In the genomic region with DNA sequence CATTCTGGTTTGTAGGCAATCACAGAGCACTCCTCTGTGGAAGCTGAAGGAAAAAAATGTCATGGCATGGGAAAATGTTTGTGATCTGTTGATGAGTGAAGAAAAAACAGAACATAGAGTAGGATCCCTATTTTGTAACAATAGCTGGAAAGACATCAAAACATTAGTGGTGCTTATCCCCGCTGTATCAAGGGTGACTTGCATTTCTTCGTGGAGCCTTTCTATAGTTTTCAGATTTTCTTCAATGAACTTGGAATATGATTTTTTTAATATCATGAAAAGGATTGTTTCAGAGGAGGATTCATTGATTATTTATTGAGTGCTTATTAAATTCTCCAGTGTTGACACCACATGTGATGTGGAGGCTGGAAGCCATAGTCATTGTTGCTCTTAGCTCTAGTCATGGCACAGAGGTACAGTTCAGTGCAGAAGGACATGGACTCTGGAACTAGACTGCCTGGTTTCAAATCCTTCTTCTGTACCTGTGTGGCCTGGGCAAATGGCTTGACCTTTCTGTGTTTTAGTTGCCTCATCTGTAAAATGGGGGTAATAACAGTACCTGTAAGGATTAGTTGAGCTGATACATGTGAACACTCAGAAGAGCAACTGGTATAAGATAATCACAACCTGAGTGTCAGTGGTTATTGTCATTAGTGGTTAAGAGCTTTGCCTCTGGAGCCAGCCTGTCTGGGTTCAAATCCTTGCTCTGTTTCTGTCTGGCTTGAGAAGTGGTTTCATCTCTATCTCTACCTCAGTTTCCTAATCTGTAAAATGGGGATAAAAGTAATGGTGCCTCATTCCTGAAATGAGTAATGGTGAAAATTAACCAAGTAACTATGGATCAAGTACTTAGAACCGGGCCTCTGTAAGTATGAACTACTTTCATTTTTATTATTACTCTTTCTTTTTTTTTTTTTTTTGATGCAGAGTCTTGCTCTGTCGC, we compare ENCODE assay signal across 24 cellular contexts. TPM values are rescaled to one million over a fixed set of nuclear protein-coding genes. Genes with fewer than 3 reads are reported as not detected.
DNase-seq lines count a peak whose midpoint lies in the region; ATAC-seq and TF ChIP-seq lines count a peak whose summit lies in the region.
"Had no signal": no experiment of that assay in that cellular context is flagged by ENCODE, and none has a peak within 500 bp of the region (broad histone marks: within the 10 kb centered on the region; RNA-seq: fewer than 3 reads in every experiment).

No MANE protein-coding gene starts in this region.

- H3K36me3 ChIP-seq in BLaER1 (no peaks in the 10 kb centered on the region), DOHH2 (ENCODE audit: control insufficient read depth, low read length) (no peaks in the 10 kb centered on the region), SU-DHL-6 (ENCODE audit: low read length) (no peaks in the 10 kb centered on the region), smooth muscle cell (ENCODE audit: low read depth) (no peaks in the 10 kb centered on the region)
- H3K36me3 ChIP-seq: esophagus muscularis mucosa had no signal

- peaks cover 26% of the 10 kb centered on the region for H3K4me1 Mint-ChIP-seq in glutamatergic neuron (ENCODE audit: low read depth, unreplicated experiment)
- H3K4me1 Mint-ChIP-seq in T-helper 2 cell treated with Interferon-gamma antibody and Interleukin-4, amounts not matched to agents 5 μg/mL and 100 μg/mL, for 36 hours (ENCODE audit: low read depth): peaks cover 9% of the 10 kb centered on the region
- H3K4me1 Mint-ChIP-seq: central memory CD8-positive, alpha-beta T cell had no signal

- WGBS in smooth muscle cell (ENCODE audit: low lambda C conversion rate): 92% methylated on average over 4 of the region's 4 CpGs

- DNase-seq in fibroblast of gingiva (ENCODE audit: low read depth) (peak; percentile 28), glutamatergic neuron (no peak), smooth muscle cell (lab: John Stamatoyannopoulos, UW; ENCODE audit: unreplicated experiment) (no peak)
- no peak for DNase-seq in T-helper 2 cell treated with Interferon-gamma antibody and Interleukin-4, amounts not matched to agents 5 μg/mL and 100 μg/mL, for 36 hours (ENCODE audit: low spot score)
- DNase-seq: activated CD4-positive, alpha-beta T cell treated with anti-CD3 and anti-CD28 coated beads, Interleukin-2, amount 50 U/mL, for 1 hour; activated naive CD4-positive, alpha-beta T cell; activated T-cell treated with anti-CD3 and anti-CD28 coated beads, Interleukin-2, amount 50 U/mL, for 48 hours; Calu3; dermis blood vessel endothelial cell; DND-41; H9; kidney; SHP77 treated with DMSO at 0.1 percent for 48 hours; stimulated activated naive B cell treated with anti-CD40 and anti-IgM and Interleukin-4, amounts not matched to agents 10 μg/mL and 1 μg/mL and 100 μg/mL, for 72 hours had no signal

- no peak overlapping the region for H3K4me3 ChIP-seq in BLaER1
- H3K4me3 ChIP-seq in DOHH2 (ENCODE audit: low read length): peak overlapping the region; percentile 37
- no peak overlapping the region for H3K4me3 ChIP-seq in SU-DHL-6 (ENCODE audit: insufficient read depth, low read length, poor library complexity, severe bottlenecking)
- H3K4me3 ChIP-seq in smooth muscle cell: no peak overlapping the region
- H3K4me3 ChIP-seq: esophagus muscularis mucosa had no signal

- no peak for ATAC-seq in GM18867 (IDR thresholded peaks at IDR 0.05; ENCODE audit: unreplicated experiment)

- peak overlapping the region; percentile 88 for H3K4me2 ChIP-seq in BLaER1
- peak overlapping the region; percentile 80 for H3K4me2 ChIP-seq in DOHH2 (ENCODE audit: low read length)
- H3K4me2 ChIP-seq in SU-DHL-6 (ENCODE audit: low read depth, low read length, poor library complexity, severe bottlenecking): peak overlapping the region; percentile 30
- H3K4me2 ChIP-seq in smooth muscle cell: no peak overlapping the region

- no peaks in the 10 kb centered on the region for H3K79me2 ChIP-seq in DOHH2 (ENCODE audit: control insufficient read depth, low read length)
- no peaks in the 10 kb centered on the region for H3K79me2 ChIP-seq in SU-DHL-6 (ENCODE audit: insufficient read depth, low read length)
- H3K79me2 ChIP-seq in smooth muscle cell (ENCODE audit: low read depth): no peaks in the 10 kb centered on the region

- peaks cover 13% of the 10 kb centered on the region for H3F3A ChIP-seq in DOHH2 (ENCODE audit: control insufficient read depth, insufficient read depth)
- peaks cover 27% of the 10 kb centered on the region for H3F3A ChIP-seq in SU-DHL-6 (ENCODE audit: insufficient read depth)
- peaks cover 8% of the 10 kb centered on the region for H3F3A ChIP-seq in smooth muscle cell (ENCODE audit: low read depth)

- H3K9me3 Mint-ChIP-seq in glutamatergic neuron (ENCODE audit: unreplicated experiment): peaks cover 8% of the 10 kb centered on the region
- no peaks in the 10 kb centered on the region for H3K9me3 Mint-ChIP-seq in T-helper 2 cell treated with Interferon-gamma antibody and Interleukin-4, amounts not matched to agents 5 μg/mL and 100 μg/mL, for 36 hours
- H3K9me3 Mint-ChIP-seq: central memory CD8-positive, alpha-beta T cell; H9; stimulated activated naive B cell treated with anti-CD40 and anti-IgM and Interleukin-4, amounts not matched to agents 10 μg/mL and 1 μg/mL and 100 μg/mL, for 72 hours had no signal

- no peak overlapping the region for H3K27ac Mint-ChIP-seq in glutamatergic neuron (ENCODE audit: unreplicated experiment)
- H3K27ac Mint-ChIP-seq in T-helper 2 cell treated with Interferon-gamma antibody and Interleukin-4, amounts not matched to agents 5 μg/mL and 100 μg/mL, for 36 hours: no peak overlapping the region

- H3K9me2 ChIP-seq in DOHH2 (replicated peaks; ENCODE audit: control insufficient read depth, low read length) (no peaks in the 10 kb centered on the region), SU-DHL-6 (replicated peaks; ENCODE audit: insufficient read depth, low read length) (no peaks in the 10 kb centered on the region)

- peak overlapping the region; percentile 94 for H3K27ac ChIP-seq in BLaER1
- no peak overlapping the region; the same call in 1 of the 2 replicates for H3K27ac ChIP-seq in DOHH2 (ENCODE audit: low read depth, low read length)
- H3K27ac ChIP-seq in SU-DHL-6 (ENCODE audit: low read depth, low read length): no peak overlapping the region
- H3K27ac ChIP-seq in smooth muscle cell (ENCODE audit: low read depth): no peak overlapping the region
- H3K27ac ChIP-seq: esophagus muscularis mucosa had no signal

- TF ChIP-seq CTCF in DOHH2 (IDR thresholded peaks at IDR 0.05; ENCODE audit: low read depth, low read length, poor library complexity, severe bottlenecking) (no peak), SU-DHL-6 (IDR thresholded peaks at IDR 0.05; ENCODE audit: insufficient read depth, low read length, poor library complexity, severe bottlenecking) (no peak), glutamatergic neuron (IDR thresholded peaks at IDR 0.05; ENCODE audit: partially characterized antibody, unreplicated experiment) (no peak), smooth muscle cell (IDR thresholded peaks at IDR 0.05; ENCODE audit: borderline replicate concordance, insufficient read depth, poor library complexity, severe bottlenecking) (no peak)

- H3K4me1 ChIP-seq in BLaER1 (peaks cover 99% of the 10 kb centered on the region), DOHH2 (ENCODE audit: control insufficient read depth, low read length) (peaks cover 98% of the 10 kb centered on the region), smooth muscle cell (ENCODE audit: low read depth) (peaks cover 26% of the 10 kb centered on the region)

- H3K27me3 ChIP-seq in BLaER1: no peaks in the 10 kb centered on the region
- peaks cover 8% of the 10 kb centered on the region for H3K27me3 ChIP-seq in DOHH2 (ENCODE audit: control insufficient read depth, low read length)
- H3K27me3 ChIP-seq in SU-DHL-6 (ENCODE audit: low read length): no peaks in the 10 kb centered on the region
- no peaks in the 10 kb centered on the region for H3K27me3 ChIP-seq in smooth muscle cell (ENCODE audit: low read depth)
- H3K27me3 ChIP-seq: esophagus muscularis mucosa had no signal

- H3K9ac ChIP-seq in BLaER1 (peak overlapping the region; percentile 34; the same call in 1 of the 2 replicates), SU-DHL-6 (ENCODE audit: low read length) (no peak overlapping the region), smooth muscle cell (ENCODE audit: low read depth) (no peak overlapping the region)

- H3K36me3 Mint-ChIP-seq in glutamatergic neuron (ENCODE audit: unreplicated experiment): no peaks in the 10 kb centered on the region
- H3K36me3 Mint-ChIP-seq in T-helper 2 cell treated with Interferon-gamma antibody and Interleukin-4, amounts not matched to agents 5 μg/mL and 100 μg/mL, for 36 hours (ENCODE audit: low read depth): no peaks in the 10 kb centered on the region
- H3K36me3 Mint-ChIP-seq: stimulated activated naive B cell treated with anti-CD40 and anti-IgM and Interleukin-4, amounts not matched to agents 10 μg/mL and 1 μg/mL and 100 μg/mL, for 72 hours had no signal

- H3K4me3 Mint-ChIP-seq in glutamatergic neuron (ENCODE audit: unreplicated experiment): no peak overlapping the region
- H3K4me3 Mint-ChIP-seq in T-helper 2 cell treated with Interferon-gamma antibody and Interleukin-4, amounts not matched to agents 5 μg/mL and 100 μg/mL, for 36 hours: no peak overlapping the region
- H3K4me3 Mint-ChIP-seq: central memory CD8-positive, alpha-beta T cell; H9; stimulated activated naive B cell treated with anti-CD40 and anti-IgM and Interleukin-4, amounts not matched to agents 10 μg/mL and 1 μg/mL and 100 μg/mL, for 72 hours had no signal

- no peaks in the 10 kb centered on the region for H4K20me1 ChIP-seq in BLaER1
- no peaks in the 10 kb centered on the region for H4K20me1 ChIP-seq in DOHH2 (ENCODE audit: control insufficient read depth, insufficient read depth, low read depth, low read length)
- no peaks in the 10 kb centered on the region for H4K20me1 ChIP-seq in SU-DHL-6 (ENCODE audit: low read depth, low read length)
- H4K20me1 ChIP-seq in smooth muscle cell (ENCODE audit: low read depth): no peaks in the 10 kb centered on the region

- no peak overlapping the region for H2AFZ ChIP-seq in SU-DHL-6 (ENCODE audit: low read depth, low read length, severe bottlenecking)
- H2AFZ ChIP-seq in smooth muscle cell (ENCODE audit: low read depth): no peak overlapping the region

- no peaks in the 10 kb centered on the region for H3K9me3 ChIP-seq in BLaER1
- no peaks in the 10 kb centered on the region for H3K9me3 ChIP-seq in DOHH2 (ENCODE audit: control insufficient read depth, insufficient read depth, low read length)
- H3K9me3 ChIP-seq in SU-DHL-6 (ENCODE audit: insufficient read depth, low read length): no peaks in the 10 kb centered on the region
- H3K9me3 ChIP-seq in smooth muscle cell (replicated peaks; ENCODE audit: low read depth): no peaks in the 10 kb centered on the region
- H3K9me3 ChIP-seq: esophagus muscularis mucosa had no signal

- peaks cover 7% of the 10 kb centered on the region for H3K27me3 Mint-ChIP-seq in glutamatergic neuron (ENCODE audit: unreplicated experiment)
- peaks cover 21% of the 10 kb centered on the region for H3K27me3 Mint-ChIP-seq in T-helper 2 cell treated with Interferon-gamma antibody and Interleukin-4, amounts not matched to agents 5 μg/mL and 100 μg/mL, for 36 hours (ENCODE audit: low read depth)
- H3K27me3 Mint-ChIP-seq: central memory CD8-positive, alpha-beta T cell had no signal

RNA-seq across cellular contexts. Expression of a gene that starts 14.7 kb away (rescaled TPM):
- total RNA-seq in glutamatergic neuron (ENCODE audit: unreplicated experiment) (41.3 TPM), smooth muscle cell (859 and 967 TPM in 2 replicates)
- polyA plus RNA-seq in smooth muscle cell: 1,623 and 1,633 TPM in 2 replicates

RNA-seq across cellular contexts. Expression of a gene that starts 33.9 kb away (rescaled TPM):
- total RNA-seq in glutamatergic neuron (ENCODE audit: unreplicated experiment) (not detected), smooth muscle cell (not detected in 2 replicates)
- 0.03 and 0.17 TPM in 2 replicates for polyA plus RNA-seq in smooth muscle cell
- total RNA-seq: Calu3, frontal cortex, H9, LHCN-M2, myocyte, pulmonary artery endothelial cell had no signal

Comparison
In these comparisons a context has a peak if more than half of its experiments do, and no peak if none do; other contexts are left out.
1. RNA of a gene that starts 14.7 kb away (total RNA-seq): 859 to 967 TPM in smooth muscle cell; 41.3 TPM in glutamatergic neuron (single experiment); every median in the first group is over 10 times any median in the second.